Comparison of ENCODE assay signal across 1 cellular context in genomic region chr7:100119075-100119700, GRCh38.
A peak's percentile ranks its signal among the peaks of the same experiment; 100 is the strongest.
TF ChIP-seq lines count a peak whose summit lies in the region.

CNPY4 (plus strand) TSS chr7:100119634; CDS start chr7:100119745, 111 bp downstream.
TAF6 (minus strand) TSS chr7:100119358; CDS start chr7:100114209, 5,149 bp downstream.

TF ChIP-seq in IMR-90, 13 proteins besides CTCF, POLR2A, EP300 and RAD21 (continued from another document):
- no peak for TF ChIP-seq FOS (IDR thresholded peaks at IDR 0.05; ENCODE audit: low read depth, low read length)
- no peak for TF ChIP-seq SMC3 (IDR thresholded peaks at IDR 0.05; ENCODE audit: low read depth, low read length)
- TF ChIP-seq CHD1 (IDR thresholded peaks at IDR 0.05; ENCODE audit: low read depth, low read length), result no peak
- no peak for TF ChIP-seq CEBPB (IDR thresholded peaks at IDR 0.05; ENCODE audit: low read depth, low read length)
- TF ChIP-seq RFX5 (IDR thresholded peaks at IDR 0.05; ENCODE audit: low read depth, low read length), result no peak
- TF ChIP-seq NFE2L2 (IDR thresholded peaks at IDR 0.05; ENCODE audit: low read depth, low read length), result no peak
- peak; percentile 57 for TF ChIP-seq MXI1 (IDR thresholded peaks at IDR 0.05; ENCODE audit: borderline replicate concordance, low read depth, low read length)
